Comparison of ENCODE assay signal across 8 cellular contexts in genomic region chr5:113202904-113203716, GRCh38.
DNase-seq lines count a peak whose midpoint lies in the region; ATAC-seq and TF ChIP-seq lines count a peak whose summit lies in the region.

No MANE protein-coding gene starts in this region.

- H3K79me2 ChIP-seq in neural progenitor cell (ENCODE audit: low read depth): no peaks in the 10 kb centered on the region

- H4K20me1 ChIP-seq in neural progenitor cell (ENCODE audit: low read depth): peaks cover 44% of the 10 kb centered on the region

- H3K36me3 Mint-ChIP-seq in Calu3 (ENCODE audit: insufficient read depth, unreplicated experiment): peaks cover 15% of the 10 kb centered on the region
- no peaks in the 10 kb centered on the region for H3K36me3 Mint-ChIP-seq in neural progenitor cell

- H3K27ac Mint-ChIP-seq in Calu3 (ENCODE audit: unreplicated experiment) (peak overlapping the region; percentile 83), neural progenitor cell (peak overlapping the region; percentile 72)

- no peak for TF ChIP-seq CTCF in Calu3 (IDR thresholded peaks at IDR 0.05; ENCODE audit: unreplicated experiment)
- no peak for TF ChIP-seq CTCF in fibroblast of villous mesenchyme (IDR thresholded peaks at IDR 0.05; ENCODE audit: insufficient read depth, low read depth, low read length)
- no peak for TF ChIP-seq CTCF in neural progenitor cell (IDR thresholded peaks at IDR 0.05)
- no peak for TF ChIP-seq CTCF in GM10266 (IDR thresholded peaks at IDR 0.05; ENCODE audit: control insufficient read depth, insufficient read depth, low read depth, missing control alignments)

- DNase-seq in Calu3 (peak; percentile 91), SJCRH30 (peak; percentile 88 to 90), fibroblast of villous mesenchyme (ENCODE audit: low read depth) (peak; percentile 73), neural progenitor cell (ENCODE audit: low spot score) (peak; percentile 95), GM10266 (ENCODE audit: extremely low spot score) (no peak), SHP77 (lab: John Stamatoyannopoulos, UW) (no peak), cerebellar nuclear complex (lab: John Stamatoyannopoulos, UW) (no peak)

- CTCF ChIA-PET in Calu3 (lab: Charles Lee): interaction anchor here (1.1 kb wide), 1 partner anchor 123 kb away, joined by 3 read pairs; no protein-coding TSS in a partner anchor

- H3K27me3 ChIP-seq in SJCRH30 (no peaks in the 10 kb centered on the region), neural progenitor cell (peaks cover 82% of the 10 kb centered on the region)

- peak overlapping the region; percentile 52 for H3K27ac ChIP-seq in SJCRH30
- no peak overlapping the region for H3K27ac ChIP-seq in neural progenitor cell

- intact Hi-C loops in Calu3 (cut with micrococcal nuclease; ENCODE audit: unreplicated experiment): loop anchor here (1.0 kb wide), 1 partner anchor 127 kb away; no protein-coding TSS in a partner anchor

- H3K36me3 ChIP-seq in SJCRH30: no peaks in the 10 kb centered on the region
- no peaks in the 10 kb centered on the region for H3K36me3 ChIP-seq in neural progenitor cell

- H3K4me3 Mint-ChIP-seq in Calu3 (ENCODE audit: low read depth, unreplicated experiment): peak overlapping the region; percentile 75
- peak overlapping the region; percentile 75 for H3K4me3 Mint-ChIP-seq in neural progenitor cell

- H2AFZ ChIP-seq in neural progenitor cell (replicated peaks): no peak overlapping the region

- BruUV-seq in Calu3 (replicated peaks; lab: Mats Ljungman, UMichigan): TSS peak; percentile 77

- peaks cover 20% of the 10 kb centered on the region for H3F3A ChIP-seq in neural progenitor cell (ENCODE audit: low read depth)

- H3K9ac ChIP-seq in neural progenitor cell: no peak overlapping the region

- peak overlapping the region; percentile 48 for H3K4me3 ChIP-seq in SJCRH30
- H3K4me3 ChIP-seq in fibroblast of villous mesenchyme (ENCODE audit: low read depth, low read length): peak overlapping the region; percentile 11
- no peak overlapping the region for H3K4me3 ChIP-seq in neural progenitor cell

- peak overlapping the region; percentile 68 for H3K4me2 ChIP-seq in neural progenitor cell

- no peaks in the 10 kb centered on the region for H3K9me3 ChIP-seq in SJCRH30 (replicated peaks)
- no peaks in the 10 kb centered on the region for H3K9me3 ChIP-seq in neural progenitor cell (ENCODE audit: low read depth)

- peaks cover 43% of the 10 kb centered on the region for H3K4me1 ChIP-seq in SJCRH30
- peaks cover 34% of the 10 kb centered on the region for H3K4me1 ChIP-seq in neural progenitor cell

- H3K4me1 Mint-ChIP-seq in Calu3 (ENCODE audit: low read depth, unreplicated experiment): peaks cover 56% of the 10 kb centered on the region
- peaks cover 57% of the 10 kb centered on the region for H3K4me1 Mint-ChIP-seq in neural progenitor cell

- H3K9me3 Mint-ChIP-seq in Calu3 (ENCODE audit: low read depth, unreplicated experiment): no peaks in the 10 kb centered on the region
- H3K9me3 Mint-ChIP-seq in neural progenitor cell: no peaks in the 10 kb centered on the region

- ATAC-seq in HG03460 (IDR thresholded peaks at IDR 0.05; ENCODE audit: unreplicated experiment): no peak

- H3K27me3 Mint-ChIP-seq in Calu3 (ENCODE audit: unreplicated experiment) (no peaks in the 10 kb centered on the region), neural progenitor cell (ENCODE audit: insufficient read depth, low read depth) (peaks cover 15% of the 10 kb centered on the region)

Comparison
In these comparisons a context has a peak if more than half of its experiments do, and no peak if none do; other contexts are left out.
1. DNase-seq: peak in Calu3 (single experiment), SJCRH30 (2 of 2), fibroblast of villous mesenchyme (single experiment) and neural progenitor cell (single experiment); none in GM10266 (single experiment), SHP77 (0 of 2) and cerebellar nuclear complex (0 of 2).